Comparison of ENCODE assay signal across 16 cellular contexts in the genomic region with DNA sequence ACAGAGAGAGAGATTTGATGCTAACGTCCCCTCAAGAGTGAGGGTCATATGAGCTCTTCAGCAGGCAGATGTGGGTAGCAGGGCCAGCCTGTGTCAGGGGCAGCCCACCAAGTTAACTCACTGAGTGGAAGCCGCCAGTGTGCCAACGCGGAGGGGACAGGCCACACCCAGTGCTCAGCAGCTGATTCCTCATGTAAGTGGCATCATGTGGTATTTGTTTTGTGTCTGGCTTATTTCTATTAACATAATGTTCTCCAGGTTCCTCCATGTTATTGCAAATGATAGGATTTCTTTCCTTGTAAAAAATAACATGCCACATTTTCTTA. TPM values are rescaled to one million over a fixed set of nuclear protein-coding genes. Genes with fewer than 3 reads are reported as not detected.
DNase-seq lines count a peak whose midpoint lies in the region; ATAC-seq and TF ChIP-seq lines count a peak whose summit lies in the region.
"Had no signal": no experiment of that assay in that cellular context is flagged by ENCODE, and none has a peak within 500 bp of the region (broad histone marks: within the 10 kb centered on the region; RNA-seq: fewer than 3 reads in every experiment).

No MANE protein-coding gene starts in this region.

- H3K4me1 ChIP-seq in right cardiac atrium (ENCODE audit: control insufficient read depth, insufficient read depth, low read length), result no peaks in the 10 kb centered on the region

- TF ChIP-seq CTCF in osteocyte (IDR thresholded peaks at IDR 0.05), result no peak

- H3K9me3 Mint-ChIP-seq in activated naive CD4-positive, alpha-beta T cell treated with anti-CD3 and anti-CD28 coated beads, Interleukin-2, amount 50 U/mL, for 24 hours, result no peaks in the 10 kb centered on the region
- no peaks in the 10 kb centered on the region for H3K9me3 Mint-ChIP-seq in activated T-helper 17 cell treated with anti-CD3 and anti-CD28 coated beads, Interleukin-2, amount 50 U/mL, for 72 hours
- no peaks in the 10 kb centered on the region for H3K9me3 Mint-ChIP-seq in osteocyte (ENCODE audit: unreplicated experiment)

- no peak overlapping the region for H3K4me3 Mint-ChIP-seq in activated naive CD4-positive, alpha-beta T cell treated with anti-CD3 and anti-CD28 coated beads, Interleukin-2, amount 50 U/mL, for 24 hours
- H3K4me3 Mint-ChIP-seq in activated T-helper 17 cell treated with anti-CD3 and anti-CD28 coated beads, Interleukin-2, amount 50 U/mL, for 72 hours, result no peak overlapping the region
- no peak overlapping the region for H3K4me3 Mint-ChIP-seq in osteocyte (ENCODE audit: unreplicated experiment)

- ATAC-seq in activated T-helper 17 cell treated with anti-CD3 and anti-CD28 coated beads, Interleukin-2, amount 50 U/mL, for 72 hours (replicated peaks), result no peak
- ATAC-seq in right cardiac atrium (no peak), HG02970 (IDR thresholded peaks at IDR 0.05; ENCODE audit: low FRiP score, unreplicated experiment) (no peak)
- ATAC-seq: K562 had no signal

- no peak overlapping the region for H3K4me3 ChIP-seq in right cardiac atrium (ENCODE audit: low read length)
- H3K4me3 ChIP-seq: BLaER1, K562 had no signal

- DNase-seq in activated naive CD4-positive, alpha-beta T cell (lab: John Stamatoyannopoulos, UW), result no peak
- peak; percentile 49 for DNase-seq in NCI-H1048 (lab: John Stamatoyannopoulos, UW)
- peak; percentile 42 for DNase-seq in osteocyte (ENCODE audit: extremely low spot score, unreplicated experiment)
- DNase-seq in right cardiac atrium, result no peak
- DNase-seq in NCI-H187 (lab: John Stamatoyannopoulos, UW), result no peak
- DNase-seq: CD4-positive, alpha-beta memory T cell; DMS153; EL; NCI-H1694 treated with DMSO at 0.1 percent for 48 hours; NCI-H226; NCI-H524 had no signal

- no peaks in the 10 kb centered on the region for H3K27me3 ChIP-seq in right cardiac atrium (ENCODE audit: control insufficient read depth, insufficient read depth)
- H3K27me3 ChIP-seq: BLaER1 had no signal

- peaks cover 49% of the 10 kb centered on the region for H3K4me1 Mint-ChIP-seq in activated naive CD4-positive, alpha-beta T cell treated with anti-CD3 and anti-CD28 coated beads, Interleukin-2, amount 50 U/mL, for 24 hours
- H3K4me1 Mint-ChIP-seq in activated T-helper 17 cell treated with anti-CD3 and anti-CD28 coated beads, Interleukin-2, amount 50 U/mL, for 72 hours, result peaks cover 13% of the 10 kb centered on the region
- H3K4me1 Mint-ChIP-seq in osteocyte (ENCODE audit: unreplicated experiment), result peaks cover 16% of the 10 kb centered on the region

- no peak overlapping the region for H3K27ac ChIP-seq in right cardiac atrium (ENCODE audit: low read length)
- H3K27ac ChIP-seq: BLaER1 had no signal

- H3K27me3 Mint-ChIP-seq in activated naive CD4-positive, alpha-beta T cell treated with anti-CD3 and anti-CD28 coated beads, Interleukin-2, amount 50 U/mL, for 24 hours, result no peaks in the 10 kb centered on the region
- H3K27me3 Mint-ChIP-seq in activated T-helper 17 cell treated with anti-CD3 and anti-CD28 coated beads, Interleukin-2, amount 50 U/mL, for 72 hours, result no peaks in the 10 kb centered on the region
- no peaks in the 10 kb centered on the region for H3K27me3 Mint-ChIP-seq in osteocyte (ENCODE audit: unreplicated experiment)
- H3K27me3 Mint-ChIP-seq: CD4-positive, alpha-beta memory T cell had no signal

- no peaks in the 10 kb centered on the region for H3K9me3 ChIP-seq in right cardiac atrium (ENCODE audit: control insufficient read depth, low read length)
- H3K9me3 ChIP-seq: BLaER1 had no signal

- H3K36me3 Mint-ChIP-seq in activated naive CD4-positive, alpha-beta T cell treated with anti-CD3 and anti-CD28 coated beads, Interleukin-2, amount 50 U/mL, for 24 hours, result peaks cover 22% of the 10 kb centered on the region
- peaks cover 78% of the 10 kb centered on the region for H3K36me3 Mint-ChIP-seq in activated T-helper 17 cell treated with anti-CD3 and anti-CD28 coated beads, Interleukin-2, amount 50 U/mL, for 72 hours (ENCODE audit: low read depth)
- H3K36me3 Mint-ChIP-seq in osteocyte (ENCODE audit: unreplicated experiment), result peaks cover 29% of the 10 kb centered on the region

- intact Hi-C loops in right cardiac atrium (cut with DNase I), result loop anchor here in 1 of 4 donors (10.0 kb wide), 1 partner anchor 162 kb away; a partner anchor contains a TSS

- peak overlapping the region; percentile 68 for H3K27ac Mint-ChIP-seq in activated naive CD4-positive, alpha-beta T cell treated with anti-CD3 and anti-CD28 coated beads, Interleukin-2, amount 50 U/mL, for 24 hours
- peak overlapping the region; percentile 37 for H3K27ac Mint-ChIP-seq in activated T-helper 17 cell treated with anti-CD3 and anti-CD28 coated beads, Interleukin-2, amount 50 U/mL, for 72 hours
- H3K27ac Mint-ChIP-seq in osteocyte (ENCODE audit: unreplicated experiment), result no peak overlapping the region

- WGBS in right cardiac atrium, result 83% methylated on average over 4 of the region's 4 CpGs

RNA-seq across cellular contexts. Expression of a gene that starts 4.0 kb away (rescaled TPM):
- total RNA-seq in activated T-helper 17 cell treated with anti-CD3 and anti-CD28 coated beads, Interleukin-2, amount 50 U/mL, for 72 hours, result 100 to 1,000 TPM in 1 of 2 donors, 10 to 100 TPM in 1; 79.8 to 134 TPM
- total RNA-seq in osteocyte, result 46.4 and 48.5 TPM in 2 replicates
- total RNA-seq in right cardiac atrium, result 10 to 100 TPM; 48.0 to 59.9 (median 55.8) TPM
- polyA plus RNA-seq in right cardiac atrium, result 50.4 TPM

RNA-seq across cellular contexts. Expression of a gene that starts 9.2 kb away (rescaled TPM):
- 10 to 100 TPM; 60.5 to 69.7 TPM for total RNA-seq in activated T-helper 17 cell treated with anti-CD3 and anti-CD28 coated beads, Interleukin-2, amount 50 U/mL, for 72 hours
- total RNA-seq in osteocyte (30.2 and 31.5 TPM in 2 replicates), right cardiac atrium (10 to 100 TPM; 22.9 to 26.0 (median 24.8) TPM)
- polyA plus RNA-seq in right cardiac atrium, result 16.4 TPM

Comparison
In these comparisons a context has a peak if more than half of its experiments do, and no peak if none do; other contexts are left out.
1. DNase-seq: peak in NCI-H1048 (single experiment) and osteocyte (single experiment); none in activated naive CD4-positive, alpha-beta T cell (0 of 4), right cardiac atrium (0 of 3) and NCI-H187 (0 of 2).